In the genomic region with DNA sequence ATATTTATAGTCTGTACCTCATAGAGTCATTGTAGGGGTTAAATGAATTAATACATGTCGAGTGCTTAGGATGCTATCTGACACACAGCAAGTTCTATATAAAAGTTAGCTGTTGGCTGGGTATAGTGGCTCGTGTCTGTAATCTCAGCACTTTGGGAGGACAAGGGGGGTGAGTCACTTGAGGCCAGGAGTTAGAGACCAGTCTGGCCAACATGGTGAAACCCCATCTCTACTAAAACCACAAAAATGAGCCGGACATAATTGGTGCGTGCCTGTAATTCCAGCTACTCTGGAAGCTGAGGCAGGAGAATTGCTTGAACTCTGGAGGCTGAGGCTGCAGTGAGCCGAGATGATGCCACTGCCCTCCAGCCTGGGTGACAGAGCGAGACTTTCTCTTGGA, we compare ENCODE assay signal across 15 cellular contexts.
DNase-seq lines count a peak whose midpoint lies in the region; ATAC-seq and TF ChIP-seq lines count a peak whose summit lies in the region.
"Had no signal": no experiment of that assay in that cellular context is flagged by ENCODE, and none has a peak within 500 bp of the region (broad histone marks: within the 10 kb centered on the region; RNA-seq: fewer than 3 reads in every experiment).

No MANE protein-coding gene starts in this region.

- no peaks in the 10 kb centered on the region for H3K27me3 ChIP-seq in SJSA1 (replicated peaks)
- no peaks in the 10 kb centered on the region for H3K27me3 ChIP-seq in skeletal muscle satellite cell (ENCODE audit: control insufficient read depth, insufficient read depth, low read length)

- peak; percentile 66 for DNase-seq in GM04503 (ENCODE audit: low read depth)
- DNase-seq in SJSA1 (ENCODE audit: low read depth in 1 of 2, low spot score in 2 of 2), result peak; percentile 76 to 81
- peak; percentile 58 for DNase-seq in fibroblast of mammary gland (ENCODE audit: low read depth)
- no peak for DNase-seq in GM10266 (ENCODE audit: extremely low spot score)
- DNase-seq: CD8-positive, alpha-beta memory T cell; left ventricle myocardium superior; NK-92 treated with Interleukin-12 subunit alpha and Interleukin-12 subunit beta, amount 100 ng/mL, for 24 hours; right cardiac atrium; stimulated activated CD4-positive, alpha-beta T cell treated with anti-CD3 and anti-CD28 coated beads, Interleukin-4, amount 100 ng/mL, for 1 hour had no signal

- no peak for ATAC-seq in GM21367 (IDR thresholded peaks at IDR 0.05; ENCODE audit: unreplicated experiment)
- ATAC-seq in GM21528 (IDR thresholded peaks at IDR 0.05; ENCODE audit: low FRiP score, unreplicated experiment), result no peak
- ATAC-seq in HG03565 (IDR thresholded peaks at IDR 0.05; ENCODE audit: unreplicated experiment), result no peak
- ATAC-seq: left ventricle myocardium superior; natural killer cell treated with Interleukin-12 subunit alpha and Interleukin-12 subunit beta and Interleukin-15 and Interleukin-18, amount 100 ng/mL, for 72 hours; right cardiac atrium had no signal

- peaks cover 24% of the 10 kb centered on the region for H3K4me1 ChIP-seq in SJSA1 (replicated peaks)
- H3K4me1 ChIP-seq in skeletal muscle satellite cell (ENCODE audit: control insufficient read depth, insufficient read depth, low read length), result peaks cover 12% of the 10 kb centered on the region
- H3K4me1 ChIP-seq: HAP-1 had no signal

- H3K9ac ChIP-seq in skeletal muscle satellite cell (ENCODE audit: low read depth, low read length), result no peak overlapping the region

- TF ChIP-seq CTCF in fibroblast of mammary gland (conservative IDR thresholded peaks at IDR 0.05; ENCODE audit: control insufficient read depth, insufficient read depth, low read depth, low read length) (no peak), GM10266 (IDR thresholded peaks at IDR 0.05; ENCODE audit: control insufficient read depth, insufficient read depth, low read depth, missing control alignments) (no peak)

- H3K9me3 ChIP-seq in SJSA1 (replicated peaks) (no peaks in the 10 kb centered on the region), skeletal muscle satellite cell (replicated peaks; ENCODE audit: low read length) (no peaks in the 10 kb centered on the region)
- H3K9me3 ChIP-seq: HAP-1 had no signal

- H3K4me3 ChIP-seq in SJSA1 (no peak overlapping the region), fibroblast of mammary gland (ENCODE audit: control insufficient read depth, low read depth, low read length) (no peak overlapping the region), skeletal muscle satellite cell (ENCODE audit: low read length) (no peak overlapping the region)
- H3K4me3 ChIP-seq: HAP-1 had no signal

- peak overlapping the region; percentile 25 for H3K27ac ChIP-seq in SJSA1

- H3K36me3 ChIP-seq in SJSA1 (no peaks in the 10 kb centered on the region), skeletal muscle satellite cell (ENCODE audit: insufficient read depth, low read length) (no peaks in the 10 kb centered on the region)
- H3K36me3 ChIP-seq: HAP-1 had no signal

- peak overlapping the region; percentile 64 for H3K4me2 ChIP-seq in skeletal muscle satellite cell (ENCODE audit: low read length)
